In genomic region chr19:50460161-50460765, GRCh38 we compare ENCODE assay signal across 8 cellular contexts. TPM values are rescaled to one million over a fixed set of nuclear protein-coding genes. Genes with fewer than 3 reads are reported as not detected.
A peak's percentile ranks its signal among the peaks of the same experiment; 100 is the strongest.
DNase-seq lines count a peak whose midpoint lies in the region; ATAC-seq, FAIRE-seq and TF ChIP-seq lines count a peak whose summit lies in the region.

No MANE protein-coding gene starts in this region.

- no peak for TF ChIP-seq RAD21 in K562 (CRISPR knock-in tag; conservative IDR thresholded peaks at IDR 0.05 in 1 of 2, IDR thresholded peaks at IDR 0.05 in 1 of 2)

- FAIRE-seq in K562 (lab: Jason Lieb, UNC) = peak; percentile 11

- H3K4me1 ChIP-seq in BLaER1 (peaks cover 24% of the 10 kb centered on the region), K562 (replicated peaks in 1 of 2; ENCODE audit: control insufficient read depth in 2 of 2, insufficient read depth in 2 of 2, low read length in 2 of 2) (peaks cover 4 to 29% of the 10 kb centered on the region in 2 experiments; a peak in 4 of 5 replicates), left ventricle myocardium inferior (no peaks in the 10 kb centered on the region)

- peak overlapping the region; percentile 47; the same call in 1 of the 2 replicates for H3K9ac ChIP-seq in BLaER1
- no peak overlapping the region for H3K9ac ChIP-seq in K562 (ENCODE audit: insufficient read depth in 1 of 2, low read depth in 2 of 2, low read length in 2 of 2)

- no peaks in the 10 kb centered on the region for H3K27me3 ChIP-seq in BLaER1
- peaks cover 6 to 17% of the 10 kb centered on the region in 2 experiments; a peak in 4 of 5 replicates for H3K27me3 ChIP-seq in K562 (ENCODE audit: control insufficient read depth in 2 of 2, insufficient read depth in 2 of 2, low read length in 2 of 2)
- H3K27me3 ChIP-seq in left ventricle myocardium inferior (ENCODE audit: low read depth) = peaks cover 82% of the 10 kb centered on the region

- H4K20me1 ChIP-seq in BLaER1 (no peaks in the 10 kb centered on the region), K562 (replicated peaks; ENCODE audit: control insufficient read depth, insufficient read depth, low read length) (no peaks in the 10 kb centered on the region)

- H3K27ac ChIP-seq in BLaER1 (peak overlapping the region; percentile 77), K562 (ENCODE audit: extremely low read depth, low read depth, low read length) (no peak overlapping the region), left ventricle myocardium inferior (replicated peaks) (no peak overlapping the region)

- H3K4me3 ChIP-seq in BLaER1 (peak overlapping the region; percentile 6; the same call in 1 of the 2 replicates), K562 (no peak overlapping the region), left ventricle myocardium inferior (no peak overlapping the region)

- H3K36me3 ChIP-seq in BLaER1 (no peaks in the 10 kb centered on the region), K562 (ENCODE audit: control insufficient read depth, insufficient read depth, low read length) (no peaks in the 10 kb centered on the region), left ventricle myocardium inferior (no peaks in the 10 kb centered on the region)

- TF ChIP-seq EP300 in K562 (IDR thresholded peaks at IDR 0.05; ENCODE audit: low read length) = no peak

- no TSS peak for BruUV-seq in K562 (replicated peaks; lab: Mats Ljungman, UMichigan)

- no peak for TF ChIP-seq POLR2A in K562 (conservative IDR thresholded peaks at IDR 0.05)

- POLR2A ChIA-PET in K562 (lab: Yijun Ruan, JAX) = interaction anchor here (0.8 to 1.3 kb wide), 2 partner anchors 19 to 94 kb away, joined by 3 to 4 read pairs; no protein-coding TSS in a partner anchor

- no peaks in the 10 kb centered on the region for H3K79me2 ChIP-seq in K562 (ENCODE audit: control insufficient read depth, insufficient read depth, low read length)

- H2AFZ ChIP-seq in K562 (ENCODE audit: low read depth, low read length) = no peak overlapping the region

- peak overlapping the region; percentile 74 for H3K4me2 ChIP-seq in BLaER1
- H3K4me2 ChIP-seq in K562 (ENCODE audit: insufficient read depth, low read length) = no peak overlapping the region

- peak; percentile 39 for DNase-seq in HS-5 (ENCODE audit: low read depth)
- no peak for DNase-seq in K562 (ENCODE audit: extremely low read depth in 1 of 4, low spot score in 3 of 4)
- DNase-seq in left ventricle myocardium inferior = no peak
- DNase-seq in NCI-H2081 treated with DMSO at 0.1 percent for 48 hours (lab: John Stamatoyannopoulos, UW) = no peak

- 9% methylated on average over 13 of the region's 13 CpGs for WGBS in K562 (ENCODE audit: insufficient coverage, low coverage, missing lambda C conversion rate)

- in situ Hi-C loops in K562 (cut with MboI) = loop anchor here (5.0 kb wide), 1 partner anchor 93 kb away; the partner anchor contains the start of gene NAPSA

- peak; percentile 47 for ATAC-seq in GM19324 (IDR thresholded peaks at IDR 0.05; ENCODE audit: low FRiP score, unreplicated experiment)
- 0 out of 3 replicates have a peak, but pooled peaks have one; percentile 16 for ATAC-seq in K562
- ATAC-seq in HG02840 (IDR thresholded peaks at IDR 0.05; ENCODE audit: low FRiP score, unreplicated experiment) = no peak
- ATAC-seq in HG03135 (IDR thresholded peaks at IDR 0.05; ENCODE audit: unreplicated experiment) = no peak

- TF ChIP-seq CTCF in K562 (IDR thresholded peaks at IDR 0.05 in 2 of 3, conservative IDR thresholded peaks at IDR 0.05 in 1 of 3; ENCODE audit: insufficient read depth in 2 of 3, low read depth in 1 of 3, low read length in 3 of 3) (0 out of 6 replicates have a peak, but pooled peaks of 1 of the 3 experiments have one; percentile 16), left ventricle myocardium inferior (IDR thresholded peaks at IDR 0.05; ENCODE audit: borderline replicate concordance) (no peak)

- CTCF ChIA-PET in K562 (lab: Yijun Ruan, JAX; ENCODE audit: low intra/inter-chr PET ratio) = interaction anchor here (0.7 to 1.0 kb wide), 3 partner anchors 103 to 313 kb away, joined by 3 to 5 read pairs (median 5); no protein-coding TSS in a partner anchor

- no peaks in the 10 kb centered on the region for H3K9me1 ChIP-seq in K562 (ENCODE audit: control insufficient read depth, insufficient read depth, low read length)

- H3K9me3 ChIP-seq in BLaER1 (no peaks in the 10 kb centered on the region), K562 (replicated peaks; ENCODE audit: control insufficient read depth, insufficient read depth, low read depth, low read length) (no peaks in the 10 kb centered on the region), left ventricle myocardium inferior (replicated peaks) (no peaks in the 10 kb centered on the region)

- intact Hi-C loops in K562 (cut with micrococcal nuclease) (loop anchor here (2.0 kb wide), 1 partner anchor 45 kb away; no protein-coding TSS in a partner anchor), left ventricle myocardium inferior (cut with micrococcal nuclease) (loop anchor here (5.0 kb wide), 1 partner anchor 93 kb away; the partner anchor contains the start of gene NAPSA)

RNA-seq across cellular contexts. Expression of gene EMC10, which starts 16.0 kb away (rescaled TPM):
- total RNA-seq in K562 (2011; cell fraction: chromatin; rRNA removed; ENCODE audit: low replicate concordance) = 22.6 and 40.4 TPM in 2 replicates
- total RNA-seq in K562 (2011; cell fraction: nucleolus; rRNA removed) = 43.2 and 45.7 TPM in 2 replicates
- 27.7 and 40.1 TPM in 2 replicates for total RNA-seq in K562 (2011; cell fraction: nucleoplasm; rRNA removed)
- 40.4 and 48.9 TPM in 2 replicates for total RNA-seq in K562 (2014; rRNA removed)
- total RNA-seq in K562 (2014; rRNA removed; fragmentation: Illumina TruSeq; extraction: Trizol) = 6.1 and 7.4 TPM in 2 replicates
- total RNA-seq in K562 (2015; rRNA removed; fragmentation: Illumina TruSeq; extraction: Trizol) = 25.2 and 25.8 TPM in 2 replicates
- total RNA-seq in K562 (2021) = 42.5 and 46.0 TPM in 2 replicates
- 12.4 and 13.7 TPM in 2 replicates for polyA plus RNA-seq in K562 (2011; rRNA removed)
- polyA plus RNA-seq in K562 (2011; cell fraction: cytosol; rRNA removed) = 18.3 and 54.3 TPM in 2 replicates
- 13.8 and 24.8 TPM in 2 replicates for polyA plus RNA-seq in K562 (2011; cell fraction: nucleus; rRNA removed)
- polyA plus RNA-seq in K562 (2012) = 37.9 TPM in 2 replicates
- 13.1 and 27.3 TPM in 2 replicates for polyA plus RNA-seq in K562 (2014; fragmentation: Illumina TruSeq; extraction: Trizol)
- polyA plus RNA-seq in K562 (2014; fragmentation: Nextera tagmentation; extraction: Ambion mirVana) = 1 to 10 TPM; 1.4 to 2.9 TPM
- 34.5 and 38.2 TPM in 2 replicates for polyA plus RNA-seq in K562 (2014; rRNA removed)
- 1.9 and 3.7 TPM in 2 replicates for polyA minus RNA-seq in K562 (2011; rRNA and poly(A)+ RNA removed)
- 14.7 and 15.0 TPM in 2 replicates for polyA minus RNA-seq in K562 (2011; cell fraction: cytosol; rRNA and poly(A)+ RNA removed)
- 6.4 and 6.7 TPM in 2 replicates for polyA minus RNA-seq in K562 (2011; cell fraction: nucleus; rRNA and poly(A)+ RNA removed)
- total RNA-seq in left ventricle myocardium inferior = 97.7 TPM

RNA-seq across cellular contexts. Expression of gene GARIN5A, which starts 16.4 kb away (rescaled TPM):
- total RNA-seq in K562 (2011; cell fraction: chromatin; rRNA removed; ENCODE audit: low replicate concordance) = 0.49 TPM in 1 of 2 replicates, not detected in the other
- 0.39 TPM in 1 of 2 replicates, not detected in the other for total RNA-seq in K562 (2011; cell fraction: nucleolus; rRNA removed)
- total RNA-seq in K562 (2011; cell fraction: nucleoplasm; rRNA removed) = not detected in 2 replicates
- 0.23 and 0.33 TPM in 2 replicates for total RNA-seq in K562 (2014; rRNA removed)
- not detected in 2 replicates for total RNA-seq in K562 (2014; rRNA removed; fragmentation: Illumina TruSeq; extraction: Trizol)
- total RNA-seq in K562 (2015; rRNA removed; fragmentation: Illumina TruSeq; extraction: Trizol) = 0.47 TPM in 1 of 2 replicates, not detected in the other
- 0.31 and 0.82 TPM in 2 replicates for total RNA-seq in K562 (2021)
- polyA plus RNA-seq in K562 (2011; rRNA removed) = 0.10 and 0.26 TPM in 2 replicates
- 0.59 and 0.78 TPM in 2 replicates for polyA plus RNA-seq in K562 (2011; cell fraction: cytosol; rRNA removed)
- polyA plus RNA-seq in K562 (2011; cell fraction: nucleus; rRNA removed) = 0.22 and 0.38 TPM in 2 replicates
- polyA plus RNA-seq in K562 (2012) = 0.49 and 0.83 TPM in 2 replicates
- 0.57 and 0.59 TPM in 2 replicates for polyA plus RNA-seq in K562 (2014; fragmentation: Illumina TruSeq; extraction: Trizol)
- polyA plus RNA-seq in K562 (2014; fragmentation: Nextera tagmentation; extraction: Ambion mirVana) = under 1 TPM in 1 of 2 experiments, not detected in 1; 0.13 TPM
- polyA plus RNA-seq in K562 (2014; rRNA removed) = 0.16 and 0.17 TPM in 2 replicates
- not detected in 2 replicates for polyA minus RNA-seq in K562 (2011; rRNA and poly(A)+ RNA removed)
- polyA minus RNA-seq in K562 (2011; cell fraction: cytosol; rRNA and poly(A)+ RNA removed) = 1.4 TPM in 1 of 2 replicates, not detected in the other
- polyA minus RNA-seq in K562 (2011; cell fraction: nucleus; rRNA and poly(A)+ RNA removed) = 0.27 TPM in 1 of 2 replicates, not detected in the other
- 1.3 TPM for total RNA-seq in left ventricle myocardium inferior

RNA-seq across cellular contexts. Expression of gene MYBPC2, which starts 27.6 kb away (rescaled TPM):
- 0.30 and 0.67 TPM in 2 replicates for total RNA-seq in K562 (2011; cell fraction: chromatin; rRNA removed; ENCODE audit: low replicate concordance)
- not detected in 2 replicates for total RNA-seq in K562 (2011; cell fraction: nucleolus; rRNA removed)
- total RNA-seq in K562 (2011; cell fraction: nucleoplasm; rRNA removed) = not detected in 2 replicates
- total RNA-seq in K562 (2014; rRNA removed) = not detected in 2 replicates
- total RNA-seq in K562 (2014; rRNA removed; fragmentation: Illumina TruSeq; extraction: Trizol) = not detected in 2 replicates
- total RNA-seq in K562 (2015; rRNA removed; fragmentation: Illumina TruSeq; extraction: Trizol) = not detected in 2 replicates
- 0.04 TPM in 1 of 2 replicates, not detected in the other for total RNA-seq in K562 (2021)
- 0.14 and 0.19 TPM in 2 replicates for polyA plus RNA-seq in K562 (2011; rRNA removed)
- polyA plus RNA-seq in K562 (2011; cell fraction: cytosol; rRNA removed) = 0.06 and 0.07 TPM in 2 replicates
- polyA plus RNA-seq in K562 (2011; cell fraction: nucleus; rRNA removed) = 0.31 and 0.60 TPM in 2 replicates
- 0.01 TPM in 1 of 2 replicates, not detected in the other for polyA plus RNA-seq in K562 (2012)
- not detected in 2 replicates for polyA plus RNA-seq in K562 (2014; fragmentation: Illumina TruSeq; extraction: Trizol)
- not detected for polyA plus RNA-seq in K562 (2014; fragmentation: Nextera tagmentation; extraction: Ambion mirVana)
- 0.01 TPM in 1 of 2 replicates, not detected in the other for polyA plus RNA-seq in K562 (2014; rRNA removed)
- polyA minus RNA-seq in K562 (2011; rRNA and poly(A)+ RNA removed) = 0.06 TPM in 1 of 2 replicates, not detected in the other
- not detected in 2 replicates for polyA minus RNA-seq in K562 (2011; cell fraction: cytosol; rRNA and poly(A)+ RNA removed)
- 0.22 TPM in 1 of 2 replicates, not detected in the other for polyA minus RNA-seq in K562 (2011; cell fraction: nucleus; rRNA and poly(A)+ RNA removed)
- total RNA-seq in left ventricle myocardium inferior = not detected

RNA-seq across cellular contexts. Expression of gene SPIB, which starts 41.5 kb away (rescaled TPM):
- total RNA-seq in K562 (2011; cell fraction: chromatin; rRNA removed; ENCODE audit: low replicate concordance) = 2.3 and 8.3 TPM in 2 replicates
- 4.6 and 5.2 TPM in 2 replicates for total RNA-seq in K562 (2011; cell fraction: nucleolus; rRNA removed)
- total RNA-seq in K562 (2011; cell fraction: nucleoplasm; rRNA removed) = 3.9 and 4.4 TPM in 2 replicates
- total RNA-seq in K562 (2014; rRNA removed) (0.33 and 0.45 TPM in 2 replicates), K562 (2014; rRNA removed; fragmentation: Illumina TruSeq; extraction: Trizol) (0.22 and 0.25 TPM in 2 replicates), K562 (2015; rRNA removed; fragmentation: Illumina TruSeq; extraction: Trizol) (0.40 and 0.45 TPM in 2 replicates), K562 (2021) (1.0 and 1.3 TPM in 2 replicates), left ventricle myocardium inferior (not detected)
- polyA plus RNA-seq in K562 (2011; rRNA removed) (0.46 and 0.60 TPM in 2 replicates), K562 (2014; fragmentation: Illumina TruSeq; extraction: Trizol) (0.24 and 0.76 TPM in 2 replicates), K562 (2014; fragmentation: Nextera tagmentation; extraction: Ambion mirVana) (under 1 TPM in 1 of 2 experiments, not detected in 1; 0.06 TPM), K562 (2014; rRNA removed) (0.53 and 0.92 TPM in 2 replicates)
- 0.41 and 0.94 TPM in 2 replicates for polyA plus RNA-seq in K562 (2011; cell fraction: cytosol; rRNA removed)
- polyA plus RNA-seq in K562 (2011; cell fraction: nucleus; rRNA removed) = 2.5 and 7.6 TPM in 2 replicates
- 0.53 and 1.1 TPM in 2 replicates for polyA plus RNA-seq in K562 (2012)
- 0.06 and 0.07 TPM in 2 replicates for polyA minus RNA-seq in K562 (2011; rRNA and poly(A)+ RNA removed)
- polyA minus RNA-seq in K562 (2011; cell fraction: cytosol; rRNA and poly(A)+ RNA removed) = not detected in 2 replicates
- polyA minus RNA-seq in K562 (2011; cell fraction: nucleus; rRNA and poly(A)+ RNA removed) = 0.33 and 0.94 TPM in 2 replicates

RNA-seq across cellular contexts. Expression of gene JOSD2, which starts 50.7 kb away (rescaled TPM):
- 2.5 TPM in 1 of 2 replicates, not detected in the other for total RNA-seq in K562 (2011; cell fraction: chromatin; rRNA removed; ENCODE audit: low replicate concordance)
- total RNA-seq in K562 (2011; cell fraction: nucleolus; rRNA removed) = 1.2 and 1.8 TPM in 2 replicates
- 3.2 and 4.7 TPM in 2 replicates for total RNA-seq in K562 (2011; cell fraction: nucleoplasm; rRNA removed)
- total RNA-seq in K562 (2014; rRNA removed) = 12.0 and 15.5 TPM in 2 replicates
- total RNA-seq in K562 (2014; rRNA removed; fragmentation: Illumina TruSeq; extraction: Trizol) = 0.55 and 0.61 TPM in 2 replicates
- total RNA-seq in K562 (2015; rRNA removed; fragmentation: Illumina TruSeq; extraction: Trizol) = 3.1 and 4.5 TPM in 2 replicates
- 13.6 and 17.8 TPM in 2 replicates for total RNA-seq in K562 (2021)
- polyA plus RNA-seq in K562 (2011; rRNA removed) = 3.3 and 3.8 TPM in 2 replicates
- 7.6 and 42.8 TPM in 2 replicates for polyA plus RNA-seq in K562 (2011; cell fraction: cytosol; rRNA removed)
- polyA plus RNA-seq in K562 (2011; cell fraction: nucleus; rRNA removed) = 3.9 and 12.6 TPM in 2 replicates
- polyA plus RNA-seq in K562 (2012) = 10.4 and 14.8 TPM in 2 replicates
- polyA plus RNA-seq in K562 (2014; fragmentation: Illumina TruSeq; extraction: Trizol) = 1.3 and 3.3 TPM in 2 replicates
- polyA plus RNA-seq in K562 (2014; fragmentation: Nextera tagmentation; extraction: Ambion mirVana) = under 1 TPM; 0.06 to 0.95 TPM
- 12.5 and 14.4 TPM in 2 replicates for polyA plus RNA-seq in K562 (2014; rRNA removed)
- polyA minus RNA-seq in K562 (2011; rRNA and poly(A)+ RNA removed) = 0.32 and 0.66 TPM in 2 replicates
- polyA minus RNA-seq in K562 (2011; cell fraction: cytosol; rRNA and poly(A)+ RNA removed) = 4.2 and 5.2 TPM in 2 replicates
- polyA minus RNA-seq in K562 (2011; cell fraction: nucleus; rRNA and poly(A)+ RNA removed) = 1.8 and 3.6 TPM in 2 replicates
- total RNA-seq in left ventricle myocardium inferior = 28.6 TPM

Comparison
In these comparisons a context has a peak if more than half of its experiments do, and no peak if none do; other contexts are left out.
1. ATAC-seq: peak in GM19324 (single experiment) and K562 (single experiment); none in HG02840 (single experiment) and HG03135 (single experiment).